Comparison of ENCODE assay signal across 8 cellular contexts in genomic region chr9:135961277-135961705, GRCh38. TPM values are rescaled to one million over a fixed set of nuclear protein-coding genes. Genes with fewer than 3 reads are reported as not detected.
A peak's percentile ranks its signal among the peaks of the same experiment; 100 is the strongest.
DNase-seq lines count a peak whose midpoint lies in the region; ATAC-seq and TF ChIP-seq lines count a peak whose summit lies in the region.

Gene UBAC1, minus strand, starts transcription at chr9:135961373. Its CDS starts 211 bp downstream, at chr9:135961162.

- CTCF ChIA-PET in naive thymus-derived CD4-positive, alpha-beta T cell (lab: Charles Lee), result interaction anchor here (1.3 kb wide), 1 partner anchor 162 kb away, joined by 5 read pairs; no protein-coding TSS in a partner anchor

- peaks cover 7% of the 10 kb centered on the region for H3K27me3 ChIP-seq in fibroblast of lung (ENCODE audit: control insufficient read depth, insufficient read depth, low read length)
- no peaks in the 10 kb centered on the region for H3K27me3 ChIP-seq in naive thymus-derived CD4-positive, alpha-beta T cell (ENCODE audit: control insufficient read depth in 2 of 2, insufficient read depth in 2 of 2, low read length in 2 of 2)

- TF ChIP-seq CTCF in LNCAP (IDR thresholded peaks at IDR 0.05) (peak; percentile 21; the same call in 1 of the 2 replicates), fibroblast of lung (conservative IDR thresholded peaks at IDR 0.05 in 1 of 2, IDR thresholded peaks at IDR 0.05 in 1 of 2; ENCODE audit: low read depth in 1 of 2, low read length in 2 of 2) (peak; percentile 13 to 16)

- H3K27ac ChIP-seq in fibroblast of lung (ENCODE audit: insufficient read depth, low read length), result peak within 1 kb of the TSS; percentile 52
- H3K27ac ChIP-seq in naive thymus-derived CD4-positive, alpha-beta T cell (ENCODE audit: low read depth, low read length), result peak within 1 kb of the TSS; percentile 82

- H4K20me1 ChIP-seq in fibroblast of lung (ENCODE audit: control insufficient read depth, extremely low read depth, insufficient read depth, low read length), result no peaks in the 10 kb centered on the region

- peak within 1 kb of the TSS; percentile 78 for H2AFZ ChIP-seq in fibroblast of lung (ENCODE audit: low read length)

- no peaks in the 10 kb centered on the region for H3K36me3 Mint-ChIP-seq in naive thymus-derived CD4-positive, alpha-beta T cell
- H3K36me3 Mint-ChIP-seq in stimulated activated memory B cell treated with anti-CD40 and anti-IgM and Interleukin-4, amounts not matched to agents 10 μg/mL and 1 μg/mL and 100 μg/mL, for 72 hours, result no peaks in the 10 kb centered on the region

- peak within 1 kb of the TSS; percentile 78 to 93 (median 88) for H3K4me3 Mint-ChIP-seq in naive thymus-derived CD4-positive, alpha-beta T cell
- H3K4me3 Mint-ChIP-seq in stimulated activated memory B cell treated with anti-CD40 and anti-IgM and Interleukin-4, amounts not matched to agents 10 μg/mL and 1 μg/mL and 100 μg/mL, for 72 hours, result peak within 1 kb of the TSS; percentile 94

- no peaks in the 10 kb centered on the region for H3K9me3 ChIP-seq in fibroblast of lung (ENCODE audit: control insufficient read depth, insufficient read depth, low read depth, low read length)
- no peaks in the 10 kb centered on the region for H3K9me3 ChIP-seq in naive thymus-derived CD4-positive, alpha-beta T cell (ENCODE audit: control insufficient read depth in 2 of 3, low read length in 3 of 3)

- H3K4me1 Mint-ChIP-seq in naive thymus-derived CD4-positive, alpha-beta T cell, result peaks cover 20 to 39% (median 30%) of the 10 kb centered on the region in 7 donors
- peaks cover 52% of the 10 kb centered on the region for H3K4me1 Mint-ChIP-seq in stimulated activated memory B cell treated with anti-CD40 and anti-IgM and Interleukin-4, amounts not matched to agents 10 μg/mL and 1 μg/mL and 100 μg/mL, for 72 hours

- H3K79me2 ChIP-seq in fibroblast of lung (ENCODE audit: control insufficient read depth, insufficient read depth, low read length), result peaks cover 26% of the 10 kb centered on the region

- no peaks in the 10 kb centered on the region for H3K36me3 ChIP-seq in fibroblast of lung (ENCODE audit: control insufficient read depth, insufficient read depth, low read length)
- H3K36me3 ChIP-seq in naive thymus-derived CD4-positive, alpha-beta T cell (ENCODE audit: control insufficient read depth in 2 of 3, insufficient read depth in 3 of 3, low read length in 3 of 3), result peaks cover 0 to 4% (median 0%) of the 10 kb centered on the region in 3 experiments

- H3K9me3 Mint-ChIP-seq in naive thymus-derived CD4-positive, alpha-beta T cell, result peaks cover 0 to 2% (median 0%) of the 10 kb centered on the region in 11 donors
- H3K9me3 Mint-ChIP-seq in stimulated activated memory B cell treated with anti-CD40 and anti-IgM and Interleukin-4, amounts not matched to agents 10 μg/mL and 1 μg/mL and 100 μg/mL, for 72 hours, result no peaks in the 10 kb centered on the region

- peaks cover 0 to 15% (median 0%) of the 10 kb centered on the region in 5 donors for H3K27me3 Mint-ChIP-seq in naive thymus-derived CD4-positive, alpha-beta T cell
- H3K27me3 Mint-ChIP-seq in stimulated activated memory B cell treated with anti-CD40 and anti-IgM and Interleukin-4, amounts not matched to agents 10 μg/mL and 1 μg/mL and 100 μg/mL, for 72 hours, result peaks cover 30% of the 10 kb centered on the region

- peak within 1 kb of the TSS; percentile 74 to 94 (median 83) for H3K27ac Mint-ChIP-seq in naive thymus-derived CD4-positive, alpha-beta T cell
- peak within 1 kb of the TSS; percentile 81 for H3K27ac Mint-ChIP-seq in stimulated activated memory B cell treated with anti-CD40 and anti-IgM and Interleukin-4, amounts not matched to agents 10 μg/mL and 1 μg/mL and 100 μg/mL, for 72 hours

- ATAC-seq in naive thymus-derived CD4-positive, alpha-beta T cell, result peak; percentile 97
- ATAC-seq in stimulated activated memory B cell treated with anti-CD40 and anti-IgM and Interleukin-4, amounts not matched to agents 10 μg/mL and 1 μg/mL and 100 μg/mL, for 72 hours, result peak; percentile 95

- H3K9ac ChIP-seq in fibroblast of lung (ENCODE audit: insufficient read depth, low read length), result peak within 1 kb of the TSS; percentile 77

- POLR2A ChIA-PET in naive thymus-derived CD4-positive, alpha-beta T cell (lab: Charles Lee), result interaction anchor here (0.7 to 2.3 kb wide), 4 partner anchors 53 to 157 kb away, joined by 3 to 7 read pairs (median 4); partner anchors contain the start of gene NACC2

- intact Hi-C loops in naive thymus-derived CD4-positive, alpha-beta T cell (cut with micrococcal nuclease), result loop anchor here (1.0 to 10.0 kb wide), 12 partner anchors 54 to 1894 kb away; partner anchors contain the start of genes CAMSAP1 (in 2 of the 2), QSOX2 (in 2 of the 2), DNLZ (in 1 of the 2) and ENTR1 (in 1 of the 2)

- peak within 1 kb of the TSS; percentile 76 for H3K4me2 ChIP-seq in fibroblast of lung (ENCODE audit: extremely low read depth, insufficient read depth, low read length)

- H3K4me1 ChIP-seq in fibroblast of lung (ENCODE audit: control insufficient read depth, extremely low read depth, insufficient read depth, low read length), result peaks cover 3% of the 10 kb centered on the region
- H3K4me1 ChIP-seq in naive thymus-derived CD4-positive, alpha-beta T cell (ENCODE audit: control insufficient read depth in 2 of 2, insufficient read depth in 2 of 2, low read length in 2 of 2), result peaks cover 15 to 16% of the 10 kb centered on the region in 2 donors

- DNase-seq in DMS79 treated with DMSO at 0.1 percent for 48 hours (lab: John Stamatoyannopoulos, UW) (peak; percentile 88), GOT3 (lab: John Stamatoyannopoulos, UW) (peak; percentile 75), RPMI8226 (peak; percentile 99), fibroblast of lung (ENCODE audit: low read depth in 2 of 2) (peak; percentile 93 to 94)
- DNase-seq in activated T-helper 1 cell treated with anti-CD3 and anti-CD28 coated beads, Interleukin-2, amount 50 U/mL, for 16 hours (ENCODE audit: low read depth in 1 of 2, low spot score in 1 of 2), result peak; percentile 89 to 95
- DNase-seq in naive thymus-derived CD4-positive, alpha-beta T cell, result peak; percentile 91 to 96 (median 94)

- H3K4me3 ChIP-seq in fibroblast of lung (replicated peaks in 1 of 4; ENCODE audit: control extremely low read depth in 1 of 4, insufficient read depth in 1 of 4, low read depth in 3 of 4, low read length in 4 of 4), result peak within 1 kb of the TSS; percentile 70 to 89 (median 87)
- H3K4me3 ChIP-seq in naive thymus-derived CD4-positive, alpha-beta T cell (ENCODE audit: low read length), result peak within 1 kb of the TSS; percentile 65

RNA-seq across cellular contexts. Expression of gene UBAC1, which starts in this region (rescaled TPM):
- 29.0 and 30.6 TPM in 2 replicates for total RNA-seq in fibroblast of lung
- 26.3 and 26.8 TPM in 2 replicates for polyA plus RNA-seq in fibroblast of lung
- 23.4 and 25.9 TPM in 2 replicates for polyA plus RNA-seq in fibroblast of lung (2012)
- polyA minus RNA-seq in fibroblast of lung (ENCODE audit: low replicate concordance), result 42.8 and 56.2 TPM in 2 replicates
- total RNA-seq in naive thymus-derived CD4-positive, alpha-beta T cell, result 10 to 100 TPM; 28.6 to 36.1 (median 32.2) TPM
- 10 to 100 TPM; 19.6 to 24.8 TPM for polyA plus RNA-seq in naive thymus-derived CD4-positive, alpha-beta T cell

Comparison
In these comparisons a context has a peak if more than half of its experiments do, and no peak if none do; other contexts are left out.
1. Peak in every context shown above with its lines: DNase-seq, ATAC-seq, H3K4me3 ChIP-seq and H3K27ac ChIP-seq.